Comparison of ENCODE assay signal across 8 cellular contexts in the genomic region with DNA sequence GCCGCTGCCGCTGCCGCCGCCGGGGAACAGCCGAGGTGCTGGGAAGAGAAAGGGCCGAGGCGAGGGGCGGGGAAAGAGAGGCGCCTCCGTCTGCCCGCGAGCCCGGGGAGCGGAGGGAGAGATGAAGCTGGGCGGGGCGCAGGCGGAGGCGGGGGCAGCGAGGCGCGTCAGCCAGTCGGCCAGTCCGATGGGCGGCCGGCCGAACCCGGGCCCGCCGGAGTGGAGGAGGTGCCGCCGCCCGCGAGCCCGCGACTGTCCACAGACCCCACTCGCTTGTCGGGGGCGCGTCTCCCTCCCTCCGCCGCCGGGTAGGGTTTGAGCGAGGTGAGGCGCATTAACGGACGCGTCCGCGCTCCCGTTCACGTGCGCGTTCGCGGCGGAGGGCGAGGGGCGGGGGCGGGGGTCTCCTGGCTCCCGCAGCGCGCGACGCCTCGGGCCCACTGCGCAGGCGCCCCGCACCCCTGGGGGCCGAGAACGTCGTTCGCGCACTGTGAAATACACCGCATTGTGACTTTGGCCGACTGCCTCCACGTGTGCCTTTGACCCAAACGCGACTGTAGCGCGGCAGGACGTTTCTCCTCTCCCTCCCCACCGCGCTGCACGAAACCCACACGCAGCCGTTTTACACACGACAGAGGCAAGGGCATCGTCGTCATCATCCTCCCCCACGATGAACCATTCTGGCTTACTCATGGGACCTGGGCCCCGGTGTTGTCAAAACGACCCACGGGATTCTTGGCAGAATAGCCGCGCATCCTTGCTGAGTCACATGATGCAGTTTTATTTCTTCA. TPM values are rescaled to one million over a fixed set of nuclear protein-coding genes. Genes with fewer than 3 reads are reported as not detected.
DNase-seq lines count a peak whose midpoint lies in the region; TF ChIP-seq lines count a peak whose summit lies in the region.

A gene (minus strand): TSS at position 92 of the 791 bp plus-strand sequence. CDS start 148 bp downstream, outside the sequence.

- H3K27me3 ChIP-seq in dorsolateral prefrontal cortex: peaks cover 0 to 59% (median 12%) of the 10 kb centered on the region in 45 donors

- DNase-seq in activated CD4-positive, alpha-beta T cell treated with anti-CD3 and anti-CD28 coated beads for 1 hour: peak; percentile 7
- DNase-seq in dorsolateral prefrontal cortex: peak in 8 of 10 donors; percentile 32 to 75 (median 57)
- peak; percentile 3 for DNase-seq in medulla oblongata (ENCODE audit: extremely low spot score)
- DNase-seq in stimulated activated CD8-positive, alpha-beta memory T cell treated with anti-CD3 and anti-CD28 coated beads, Interleukin-15, amount 100 ng/mL, for 48 hours (ENCODE audit: low read depth in 2 of 2): peak; percentile 38 to 41
- DNase-seq in NCI-H345 treated with DMSO at 0.1 percent for 48 hours (lab: John Stamatoyannopoulos, UW; ENCODE audit: unreplicated experiment): no peak
- no peak for DNase-seq in LoVo (ENCODE audit: low spot score)

- TF ChIP-seq CTCF in dorsolateral prefrontal cortex (IDR thresholded peaks at IDR 0.05 in 54 of 56, conservative IDR thresholded peaks at IDR 0.05 in 2 of 56; ENCODE audit: low read depth in 1 of 56, partially characterized antibody in 56 of 56): no peak

- H3K27ac Mint-ChIP-seq in IgD-negative memory B cell: no peak within 1 kb of the TSS

- intact Hi-C loops in dorsolateral prefrontal cortex (cut with DNase I): no loop called here

- peaks cover 15% of the 10 kb centered on the region for H3K27me3 Mint-ChIP-seq in IgD-negative memory B cell

- H3K4me3 ChIP-seq in GM08714 (ENCODE audit: low read length) (peak within 1 kb of the TSS; percentile 29; the same call in 1 of the 2 replicates), dorsolateral prefrontal cortex (peak within 1 kb of the TSS; percentile 21 to 70 (median 52))

- peaks cover 2 to 5% (median 2%) of the 10 kb centered on the region in 3 donors for H3K4me1 Mint-ChIP-seq in IgD-negative memory B cell

- H3K9me3 Mint-ChIP-seq in IgD-negative memory B cell: peaks cover 0 to 2% (median 0%) of the 10 kb centered on the region in 3 donors

- H3K36me3 Mint-ChIP-seq in IgD-negative memory B cell: no peaks in the 10 kb centered on the region

- H3K27ac ChIP-seq in dorsolateral prefrontal cortex: peak within 1 kb of the TSS in 29 of 59 donors; percentile 8 to 74 (median 47)

- peak within 1 kb of the TSS; percentile 81 to 90 (median 88) for H3K4me3 Mint-ChIP-seq in IgD-negative memory B cell

RNA-seq across cellular contexts. Expression of the gene that starts here (rescaled TPM):
- polyA plus RNA-seq in IgD-negative memory B cell: 0.20 TPM
- total RNA-seq in dorsolateral prefrontal cortex: 10 to 100 TPM in 119 of 120 experiments, 1 to 10 TPM in 1; 7.2 to 46.1 (median 25.1) TPM

Comparison
In these comparisons a context has a peak if more than half of its experiments do, and no peak if none do; other contexts are left out.
1. DNase-seq: peak in activated CD4-positive, alpha-beta T cell treated with anti-CD3 and anti-CD28 coated beads for 1 hour (single experiment), dorsolateral prefrontal cortex (8 of 10), medulla oblongata (single experiment) and stimulated activated CD8-positive, alpha-beta memory T cell treated with anti-CD3 and anti-CD28 coated beads, Interleukin-15, amount 100 ng/mL, for 48 hours (2 of 2); none in NCI-H345 treated with DMSO at 0.1 percent for 48 hours (single experiment) and LoVo (single experiment).